Comparison of ENCODE assay signal across 9 cellular contexts in the genomic region with DNA sequence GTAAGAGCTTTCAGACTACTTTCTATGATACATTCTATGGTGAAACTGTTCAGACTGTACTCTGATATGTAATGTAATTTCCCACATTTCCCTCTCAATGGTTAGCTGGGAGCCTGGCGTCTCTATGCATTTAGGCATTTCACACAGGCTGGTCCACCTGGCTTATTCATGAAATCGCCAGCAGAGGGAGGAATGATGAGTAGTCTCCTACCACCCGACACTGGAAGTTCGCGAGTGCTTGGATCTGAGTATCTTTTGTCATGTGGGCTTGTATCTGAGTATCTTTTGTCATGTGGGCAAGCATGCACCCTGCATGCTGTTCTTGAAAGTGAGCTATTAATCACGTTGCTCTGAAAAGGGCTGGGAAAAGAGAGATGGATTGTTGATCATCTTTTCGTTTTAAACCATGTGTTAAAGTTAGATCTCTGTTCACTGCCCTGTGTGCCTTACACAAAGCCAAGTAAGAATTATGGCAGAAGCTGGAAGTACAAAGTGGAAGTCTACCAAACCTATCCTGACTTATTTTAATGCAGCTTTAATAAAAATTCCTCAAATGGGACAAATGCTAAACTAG.
DNase-seq lines count a peak whose midpoint lies in the region; ATAC-seq and TF ChIP-seq lines count a peak whose summit lies in the region.
"Had no signal": no experiment of that assay in that cellular context is flagged by ENCODE, and none has a peak within 500 bp of the region (broad histone marks: within the 10 kb centered on the region; RNA-seq: fewer than 3 reads in every experiment).

No MANE protein-coding gene starts in this region.

- CTCF ChIA-PET in CD8-positive, alpha-beta memory T cell (lab: Charles Lee) = interaction anchor here (1.1 kb wide), 1 partner anchor 33 kb away, joined by 3 read pairs; no protein-coding TSS in a partner anchor

- ATAC-seq in HG02623 (IDR thresholded peaks at IDR 0.05; ENCODE audit: unreplicated experiment) = peak; percentile 47
- peak; percentile 70 for ATAC-seq in upper lobe of right lung
- ATAC-seq in GM21737 (IDR thresholded peaks at IDR 0.05; ENCODE audit: unreplicated experiment) = no peak
- no peak for ATAC-seq in T-helper 17 cell

- H3K4me3 Mint-ChIP-seq in glutamatergic neuron (ENCODE audit: unreplicated experiment) = no peak overlapping the region
- H3K4me3 Mint-ChIP-seq in CD8-positive, alpha-beta memory T cell = no peak overlapping the region
- H3K4me3 Mint-ChIP-seq in T-helper 17 cell = no peak overlapping the region

- H3K27me3 ChIP-seq in upper lobe of right lung = no peaks in the 10 kb centered on the region
- no peaks in the 10 kb centered on the region for H3K27me3 ChIP-seq in CD8-positive, alpha-beta memory T cell (ENCODE audit: insufficient read depth, low read length, poor library complexity, severe bottlenecking)
- H3K27me3 ChIP-seq: upper lobe of left lung had no signal

- H3K27ac Mint-ChIP-seq in glutamatergic neuron (ENCODE audit: unreplicated experiment) (no peak overlapping the region), T-helper 17 cell (no peak overlapping the region)
- H3K27ac Mint-ChIP-seq in CD8-positive, alpha-beta memory T cell = no peak overlapping the region

- POLR2A ChIA-PET in CD8-positive, alpha-beta memory T cell (lab: Charles Lee) = no interaction called here

- H3K36me3 ChIP-seq in upper lobe of right lung = no peaks in the 10 kb centered on the region
- no peaks in the 10 kb centered on the region for H3K36me3 ChIP-seq in CD8-positive, alpha-beta memory T cell (ENCODE audit: insufficient read depth, low read length)
- H3K36me3 ChIP-seq: upper lobe of left lung had no signal

- no peaks in the 10 kb centered on the region for H3K4me1 ChIP-seq in upper lobe of right lung
- no peaks in the 10 kb centered on the region for H3K4me1 ChIP-seq in CD8-positive, alpha-beta memory T cell (ENCODE audit: insufficient read depth, low read length)
- H3K4me1 ChIP-seq: upper lobe of left lung had no signal

- H3K9me3 ChIP-seq in upper lobe of right lung (no peaks in the 10 kb centered on the region), T-helper 17 cell (ENCODE audit: control insufficient read depth, low read length, poor library complexity, severe bottlenecking) (no peaks in the 10 kb centered on the region)
- no peaks in the 10 kb centered on the region for H3K9me3 ChIP-seq in CD8-positive, alpha-beta memory T cell (ENCODE audit: low read length)
- H3K9me3 ChIP-seq: upper lobe of left lung had no signal

- peak; percentile 68 for TF ChIP-seq CTCF in glutamatergic neuron (IDR thresholded peaks at IDR 0.05; ENCODE audit: partially characterized antibody, unreplicated experiment)
- peak; percentile 44 for TF ChIP-seq CTCF in upper lobe of right lung (IDR thresholded peaks at IDR 0.05)

- H3K36me3 Mint-ChIP-seq in glutamatergic neuron (ENCODE audit: unreplicated experiment) (peaks cover 6% of the 10 kb centered on the region), T-helper 17 cell (ENCODE audit: low read depth) (no peaks in the 10 kb centered on the region)
- no peaks in the 10 kb centered on the region for H3K36me3 Mint-ChIP-seq in CD8-positive, alpha-beta memory T cell

- H3K4me1 Mint-ChIP-seq in glutamatergic neuron (ENCODE audit: low read depth, unreplicated experiment) (no peaks in the 10 kb centered on the region), T-helper 17 cell (peaks cover 2% of the 10 kb centered on the region)
- no peaks in the 10 kb centered on the region for H3K4me1 Mint-ChIP-seq in CD8-positive, alpha-beta memory T cell

- no peak overlapping the region for H3K4me3 ChIP-seq in upper lobe of right lung
- H3K4me3 ChIP-seq in CD8-positive, alpha-beta memory T cell (ENCODE audit: low read length) = no peak overlapping the region
- H3K4me3 ChIP-seq: upper lobe of left lung had no signal

- no peak overlapping the region for H3K27ac ChIP-seq in upper lobe of right lung
- H3K27ac ChIP-seq in CD8-positive, alpha-beta memory T cell (ENCODE audit: low read depth, low read length) = no peak overlapping the region
- H3K27ac ChIP-seq: upper lobe of left lung had no signal

- H3K9me3 Mint-ChIP-seq in glutamatergic neuron (ENCODE audit: unreplicated experiment) = peaks cover 2% of the 10 kb centered on the region
- peaks cover 0 to 2% (median 0%) of the 10 kb centered on the region in 5 donors for H3K9me3 Mint-ChIP-seq in CD8-positive, alpha-beta memory T cell

- H3K27me3 Mint-ChIP-seq in glutamatergic neuron (ENCODE audit: unreplicated experiment) (peaks cover 4% of the 10 kb centered on the region), T-helper 17 cell (peaks cover 67% of the 10 kb centered on the region)
- H3K27me3 Mint-ChIP-seq in CD8-positive, alpha-beta memory T cell = peaks cover 8 to 41% of the 10 kb centered on the region in 2 donors

- intact Hi-C loops in upper lobe of right lung (cut with DNase I) = no loop called here

- DNase-seq in DMS53 (lab: John Stamatoyannopoulos, UW) (peak; percentile 82), SHP77 treated with DMSO at 0.1 percent for 48 hours (lab: John Stamatoyannopoulos, UW) (peak; percentile 38), glutamatergic neuron (peak; percentile 59), upper lobe of right lung (no peak), T-helper 17 cell (no peak)
- DNase-seq in CD8-positive, alpha-beta memory T cell = no peak

Comparison
In these comparisons a context has a peak if more than half of its experiments do, and no peak if none do; other contexts are left out.
1. DNase-seq: peak in DMS53 (single experiment), SHP77 treated with DMSO at 0.1 percent for 48 hours (single experiment) and glutamatergic neuron (single experiment); none in upper lobe of right lung (single experiment), CD8-positive, alpha-beta memory T cell (0 of 5) and T-helper 17 cell (0 of 3).
2. ATAC-seq: peak in HG02623 (single experiment) and upper lobe of right lung (single experiment); none in GM21737 (single experiment) and T-helper 17 cell (single experiment).